ENCODE assay signal across 8 cellular contexts in genomic region chr2:8678731-8679566, GRCh38. TPM values are rescaled to one million over a fixed set of nuclear protein-coding genes. Genes with fewer than 3 reads are reported as not detected.
DNase-seq lines count a peak whose midpoint lies in the region; ATAC-seq and TF ChIP-seq lines count a peak whose summit lies in the region.

No MANE protein-coding gene starts in this region.

- POLR2A ChIA-PET in activated CD8-positive, alpha-beta T cell treated with anti-CD3 and anti-CD28 coated beads for 36 hours (lab: Charles Lee): interaction anchor here (0.7 to 6.7 kb wide), 3 partner anchors 9 to 1765 kb away, joined by 3 to 54 read pairs (median 4); no protein-coding TSS in a partner anchor

- intact Hi-C loops in CD14-positive monocyte (cut with micrococcal nuclease): loop anchor here (5.0 kb wide), 4 partner anchors 37 to 147 kb away; no protein-coding TSS in a partner anchor
- intact Hi-C loops in activated CD8-positive, alpha-beta T cell treated with anti-CD3 and anti-CD28 coated beads for 36 hours (cut with micrococcal nuclease): no loop called here

- DNase-seq in CD14-positive monocyte (ENCODE audit: low spot score): peak; percentile 88
- DNase-seq in HK-2 (ENCODE audit: unreplicated experiment): peak; percentile 93
- DNase-seq in NCI-H82 treated with DMSO at 0.1 percent for 48 hours (lab: John Stamatoyannopoulos, UW; ENCODE audit: unreplicated experiment): peak; percentile 79
- DNase-seq in activated CD8-positive, alpha-beta T cell treated with anti-CD3 and anti-CD28 coated beads for 36 hours: peak; percentile 90
- DNase-seq in effector CD4-positive, alpha-beta T cell: peak; percentile 71
- DNase-seq in lung microvascular endothelial cell (ENCODE audit: low read depth in 2 of 2): peak; percentile 96 to 98
- DNase-seq in stimulated activated CD4-positive, alpha-beta T cell treated with anti-CD3 and anti-CD28 coated beads, TNF-alpha, amount 100 ng/mL, for 24 hours (ENCODE audit: low read depth in 3 of 3): peak in 2 of 3 experiments; percentile 57 to 85

- peaks cover 30 to 38% of the 10 kb centered on the region in 2 donors for H3K36me3 Mint-ChIP-seq in CD14-positive monocyte
- peaks cover 24% of the 10 kb centered on the region for H3K36me3 Mint-ChIP-seq in activated CD8-positive, alpha-beta T cell treated with anti-CD3 and anti-CD28 coated beads for 36 hours (ENCODE audit: low read depth)

- peaks cover 11 to 41% (median 34%) of the 10 kb centered on the region in 7 donors for H3K9me3 Mint-ChIP-seq in CD14-positive monocyte
- H3K9me3 Mint-ChIP-seq in activated CD8-positive, alpha-beta T cell treated with anti-CD3 and anti-CD28 coated beads for 36 hours: peaks cover 17% of the 10 kb centered on the region

- H3K4me1 Mint-ChIP-seq in CD14-positive monocyte: peaks cover 46% of the 10 kb centered on the region
- peaks cover 35% of the 10 kb centered on the region for H3K4me1 Mint-ChIP-seq in activated CD8-positive, alpha-beta T cell treated with anti-CD3 and anti-CD28 coated beads for 36 hours (ENCODE audit: low read depth)

- peaks cover 37 to 62% (median 48%) of the 10 kb centered on the region in 3 donors for H3K27me3 Mint-ChIP-seq in CD14-positive monocyte (ENCODE audit: low read depth in 3 of 3)
- H3K27me3 Mint-ChIP-seq in activated CD8-positive, alpha-beta T cell treated with anti-CD3 and anti-CD28 coated beads for 36 hours: peaks cover 31% of the 10 kb centered on the region

- no peak for TF ChIP-seq CTCF in CD14-positive monocyte (IDR thresholded peaks at IDR 0.05)
- TF ChIP-seq CTCF in activated CD8-positive, alpha-beta T cell treated with anti-CD3 and anti-CD28 coated beads for 36 hours (IDR thresholded peaks at IDR 0.05): no peak

- H3K27ac Mint-ChIP-seq in CD14-positive monocyte: peak overlapping the region in 6 of 7 donors; percentile 47 to 93 (median 91)
- H3K27ac Mint-ChIP-seq in activated CD8-positive, alpha-beta T cell treated with anti-CD3 and anti-CD28 coated beads for 36 hours: peak overlapping the region; percentile 74

- peak; percentile 68 for ATAC-seq in GM19467 (IDR thresholded peaks at IDR 0.05; ENCODE audit: unreplicated experiment)
- peak; percentile 49 for ATAC-seq in activated CD8-positive, alpha-beta T cell treated with anti-CD3 and anti-CD28 coated beads for 36 hours

- H3K4me3 Mint-ChIP-seq in CD14-positive monocyte: peak overlapping the region; percentile 75 to 89
- H3K4me3 Mint-ChIP-seq in activated CD8-positive, alpha-beta T cell treated with anti-CD3 and anti-CD28 coated beads for 36 hours: peak overlapping the region; percentile 95

- CTCF ChIA-PET in activated CD8-positive, alpha-beta T cell treated with anti-CD3 and anti-CD28 coated beads for 36 hours (lab: Charles Lee): interaction anchor here (1.0 to 1.5 kb wide), 2 partner anchors 1252 to 1581 kb away, joined by 3 to 4 read pairs; no protein-coding TSS in a partner anchor

RNA-seq across cellular contexts. Expression of gene ID2, which starts 2.9 kb away (rescaled TPM):
- polyA plus RNA-seq in CD14-positive monocyte: 100 to 1,000 TPM; 282 to 295 TPM
- total RNA-seq in activated CD8-positive, alpha-beta T cell treated with anti-CD3 and anti-CD28 coated beads for 36 hours: 10 to 100 TPM; 85.7 to 91.6 TPM
- 28.1 and 141 TPM in 2 replicates for total RNA-seq in lung microvascular endothelial cell

Comparison
In these comparisons a context has a peak if more than half of its experiments do, and no peak if none do; other contexts are left out.
1. Peak in every context shown above with its lines: DNase-seq and ATAC-seq.